ENCODE assay signal across 32 cellular contexts in genomic region chr5:60776343-60776742, GRCh38.
A peak's percentile ranks its signal among the peaks of the same experiment; 100 is the strongest.
DNase-seq lines count a peak whose midpoint lies in the region; ATAC-seq, FAIRE-seq and TF ChIP-seq lines count a peak whose summit lies in the region.
"Had no signal": no experiment of that assay in that cellular context is flagged by ENCODE, and none has a peak within 500 bp of the region (broad histone marks: within the 10 kb centered on the region; RNA-seq: fewer than 3 reads in every experiment).

No MANE protein-coding gene starts in this region.

- H3K27me3 ChIP-seq in K562 (ENCODE audit: control insufficient read depth in 2 of 2, insufficient read depth in 2 of 2, low read length in 2 of 2) (no peaks in the 10 kb centered on the region), SJCRH30 (no peaks in the 10 kb centered on the region)
- H3K27me3 ChIP-seq: BLaER1; BLaER1 treated with 17β-estradiol and CSF1 and Interleukin-3, amounts not matched to agents 10 nM and 100 nM had no signal

- DNase-seq in GM12891 (ENCODE audit: insufficient read length, low spot score) (no peak), K562 (ENCODE audit: extremely low read depth in 1 of 4, low spot score in 3 of 4) (no peak), SJCRH30 (no peak), EL (no peak), GM19238 (ENCODE audit: insufficient read length, low spot score) (no peak)
- DNase-seq: 8988T; ACHN; AML-193; BE2C; C1 segment of cervical spinal cord; Caco-2; Calu3; CD4-positive, alpha-beta memory T cell; CD4-positive, alpha-beta T cell; CD4-positive, CD25-positive, alpha-beta regulatory T cell; CD8-positive, alpha-beta memory T cell; CD8-positive, alpha-beta T cell; COR-L47; DMS 273 treated with DMSO at 0.1 percent for 48 hours; DMS153; DMS53; DMS79; DMS79 treated with DMSO at 0.1 percent for 48 hours; DND-41 had no signal

- H3K4me3 ChIP-seq in HEK293 (ENCODE audit: low read depth, low read length) (no peak overlapping the region), K562 (no peak overlapping the region), SJCRH30 (no peak overlapping the region)
- H3K4me3 ChIP-seq: A549; BLaER1; BLaER1 treated with 17β-estradiol and CSF1 and Interleukin-3, amounts not matched to agents 10 nM and 100 nM had no signal

- no peaks in the 10 kb centered on the region for H3K9me3 ChIP-seq in HEK293 (ENCODE audit: control insufficient read depth, insufficient read depth, low read depth, low read length)
- no peaks in the 10 kb centered on the region for H3K9me3 ChIP-seq in K562 (replicated peaks; ENCODE audit: control insufficient read depth, insufficient read depth, low read depth, low read length)
- H3K9me3 ChIP-seq in SJCRH30 (replicated peaks), result no peaks in the 10 kb centered on the region
- H3K9me3 ChIP-seq: A549, BE2C, BLaER1, Caco-2 had no signal

- 0% methylated on average over 1 of the region's 1 CpG for WGBS in K562 (ENCODE audit: insufficient coverage, low coverage, missing lambda C conversion rate)

- no peaks in the 10 kb centered on the region for H3K79me2 ChIP-seq in K562 (ENCODE audit: control insufficient read depth, insufficient read depth, low read length)

- TF ChIP-seq RAD21 in K562 (CRISPR knock-in tag; conservative IDR thresholded peaks at IDR 0.05 in 1 of 2, IDR thresholded peaks at IDR 0.05 in 1 of 2), result no peak

- no peaks in the 10 kb centered on the region for H3K4me1 ChIP-seq in HEK293 (ENCODE audit: control insufficient read depth, insufficient read depth, low read length)
- no peaks in the 10 kb centered on the region for H3K4me1 ChIP-seq in K562 (replicated peaks in 1 of 2; ENCODE audit: control insufficient read depth in 2 of 2, insufficient read depth in 2 of 2, low read length in 2 of 2)
- H3K4me1 ChIP-seq in SJCRH30, result no peaks in the 10 kb centered on the region
- H3K4me1 ChIP-seq: BE2C; BLaER1; BLaER1 treated with 17β-estradiol and CSF1 and Interleukin-3, amounts not matched to agents 10 nM and 100 nM; Caco-2 had no signal

- H3K4me2 ChIP-seq in K562 (ENCODE audit: insufficient read depth, low read length), result no peak overlapping the region
- H3K4me2 ChIP-seq: A549; BLaER1; BLaER1 treated with 17β-estradiol and CSF1 and Interleukin-3, amounts not matched to agents 10 nM and 100 nM had no signal

- FAIRE-seq in GM12891 (lab: Jason Lieb, UNC) (peak; percentile 38), K562 (lab: Jason Lieb, UNC) (no peak)
- FAIRE-seq: A204.1, A549, D721Med had no signal

- no peak for ATAC-seq in K562
- ATAC-seq: A549; CD8-positive, alpha-beta T cell had no signal

- H4K20me1 ChIP-seq in K562 (replicated peaks; ENCODE audit: control insufficient read depth, insufficient read depth, low read length), result no peaks in the 10 kb centered on the region
- H4K20me1 ChIP-seq: BLaER1; BLaER1 treated with 17β-estradiol and CSF1 and Interleukin-3, amounts not matched to agents 10 nM and 100 nM had no signal

- H2AFZ ChIP-seq in K562 (ENCODE audit: low read depth, low read length), result no peak overlapping the region

- H3K9ac ChIP-seq in K562 (ENCODE audit: insufficient read depth in 1 of 2, low read depth in 2 of 2, low read length in 2 of 2), result no peak overlapping the region
- H3K9ac ChIP-seq: BLaER1; BLaER1 treated with 17β-estradiol and CSF1 and Interleukin-3, amounts not matched to agents 10 nM and 100 nM had no signal

- no TSS peak for BruUV-seq in K562 (replicated peaks; lab: Mats Ljungman, UMichigan)

- H3K9me1 ChIP-seq in K562 (ENCODE audit: control insufficient read depth, insufficient read depth, low read length), result no peaks in the 10 kb centered on the region

- TF ChIP-seq POLR2A in GM12891 (IDR thresholded peaks at IDR 0.05; ENCODE audit: low read depth, low read length) (no peak), K562 (conservative IDR thresholded peaks at IDR 0.05) (no peak)

- TF ChIP-seq EP300 in K562 (IDR thresholded peaks at IDR 0.05; ENCODE audit: low read length), result no peak

- POLR2A ChIA-PET in HEK293 (lab: Yijun Ruan, JAX), result no interaction called here
- POLR2A ChIA-PET in K562 (lab: Yijun Ruan, JAX), result no interaction called here

- intact Hi-C loops in K562 (cut with micrococcal nuclease), result no loop called here

- in situ Hi-C loops in K562 (cut with MboI), result no loop called here

- no peaks in the 10 kb centered on the region for H3K36me3 ChIP-seq in HEK293 (ENCODE audit: control insufficient read depth in 2 of 2, insufficient read depth in 1 of 2, low read length in 2 of 2)
- no peaks in the 10 kb centered on the region for H3K36me3 ChIP-seq in K562 (ENCODE audit: control insufficient read depth, insufficient read depth, low read length)
- H3K36me3 ChIP-seq in SJCRH30, result no peaks in the 10 kb centered on the region
- H3K36me3 ChIP-seq: BE2C; BLaER1; BLaER1 treated with 17β-estradiol and CSF1 and Interleukin-3, amounts not matched to agents 10 nM and 100 nM had no signal

- H3K27ac ChIP-seq in HEK293 (ENCODE audit: extremely low read depth, low read depth, low read length), result no peak overlapping the region
- H3K27ac ChIP-seq in K562 (ENCODE audit: extremely low read depth, low read depth, low read length), result no peak overlapping the region
- H3K27ac ChIP-seq in SJCRH30, result no peak overlapping the region
- H3K27ac ChIP-seq: 22Rv1; A549; BLaER1; BLaER1 treated with 17β-estradiol and CSF1 and Interleukin-3, amounts not matched to agents 10 nM and 100 nM; C4-2B had no signal

- CTCF ChIA-PET in HEK293 (lab: Yijun Ruan, JAX), result no interaction called here
- CTCF ChIA-PET in K562 (lab: Yijun Ruan, JAX; ENCODE audit: low intra/inter-chr PET ratio), result no interaction called here

- TF ChIP-seq CTCF in HEK293 (tag by site-specific recombination; IDR thresholded peaks at IDR 0.05) (no peak), K562 (IDR thresholded peaks at IDR 0.05 in 2 of 3, conservative IDR thresholded peaks at IDR 0.05 in 1 of 3; ENCODE audit: insufficient read depth in 2 of 3, low read depth in 1 of 3, low read length in 3 of 3) (no peak)

TF ChIP-seq in GM12891, 5 proteins besides CTCF, POLR2A, EP300 and RAD21:
- TF ChIP-seq POU2F2 (IDR thresholded peaks at IDR 0.05; ENCODE audit: low read depth, low read length) (no peak), POLR2AphosphoS5 (IDR thresholded peaks at IDR 0.05; ENCODE audit: low read depth, low read length) (no peak), PAX5 (IDR thresholded peaks at IDR 0.05; ENCODE audit: insufficient read depth, low read length, severe bottlenecking) (no peak), TAF1 (IDR thresholded peaks at IDR 0.05; ENCODE audit: low read depth, low read length) (no peak), SPI1 (IDR thresholded peaks at IDR 0.05; ENCODE audit: low read depth, low read length) (no peak)

TF ChIP-seq in HEK293, 187 proteins besides CTCF, POLR2A, EP300 and RAD21:
- no peak for TF ChIP-seq ZIC2 (tag by site-specific recombination; IDR thresholded peaks at IDR 0.05)
- TF ChIP-seq ZNF626 (tag by site-specific recombination; IDR thresholded peaks at IDR 0.05), result no peak
- no peak for TF ChIP-seq ZXDB (tag by site-specific recombination; IDR thresholded peaks at IDR 0.05)
- TF ChIP-seq ZNF580 (tag by site-specific recombination; IDR thresholded peaks at IDR 0.05), result 0 out of 2 replicates have a peak, but pooled peaks have one; percentile 36
- TF ChIP-seq ZNF146 (tag by site-specific recombination; IDR thresholded peaks at IDR 0.05), result peak; percentile 81
- TF ChIP-seq ZNF629 (tag by site-specific recombination; IDR thresholded peaks at IDR 0.05), result no peak
- no peak for TF ChIP-seq PRDM1 (tag by site-specific recombination; IDR thresholded peaks at IDR 0.05)

TF ChIP-seq in K562, 482 proteins besides CTCF, POLR2A, EP300 and RAD21 (continues in another document):
- no peak for TF ChIP-seq CEBPB (tag; IDR thresholded peaks at IDR 0.05)
- TF ChIP-seq E4F1 (CRISPR knock-in tag; IDR thresholded peaks at IDR 0.05; ENCODE audit: borderline replicate concordance), result no peak
- TF ChIP-seq ETV6 (IDR thresholded peaks at IDR 0.05; ENCODE audit: borderline replicate concordance in 1 of 2, low read depth in 2 of 2, low read length in 1 of 2), result no peak
- no peak for TF ChIP-seq ETV6 (CRISPR knock-in tag; IDR thresholded peaks at IDR 0.05; ENCODE audit: borderline replicate concordance)
- TF ChIP-seq STAG1 (CRISPR knock-in tag; IDR thresholded peaks at IDR 0.05; ENCODE audit: borderline replicate concordance), result no peak
- no peak for TF ChIP-seq MTA2 (IDR thresholded peaks at IDR 0.05; ENCODE audit: low read depth)
- TF ChIP-seq ZNF212 (CRISPR knock-in tag; IDR thresholded peaks at IDR 0.05), result no peak
- TF ChIP-seq RBM25 (IDR thresholded peaks at IDR 0.05; ENCODE audit: low read depth, low read length, severe bottlenecking), result peak; percentile 48
- no peak for TF ChIP-seq FOXK2 (conservative IDR thresholded peaks at IDR 0.05 in 1 of 2, IDR thresholded peaks at IDR 0.05 in 1 of 2; ENCODE audit: low read depth in 2 of 2)
- TF ChIP-seq JUN (IDR thresholded peaks at IDR 0.05; ENCODE audit: borderline replicate concordance, low read depth, low read length), result no peak
- TF ChIP-seq JUN (CRISPR knock-in tag; IDR thresholded peaks at IDR 0.05; ENCODE audit: borderline replicate concordance), result no peak
- TF ChIP-seq PRPF4 (IDR thresholded peaks at IDR 0.05; ENCODE audit: insufficient read depth, low read depth, low read length, poor library complexity, severe bottlenecking), result no peak
- no peak for TF ChIP-seq NR2F6 (CRISPR knock-in tag; IDR thresholded peaks at IDR 0.05)
- no peak for TF ChIP-seq GATAD2A (IDR thresholded peaks at IDR 0.05)
- no peak for TF ChIP-seq PHF21A (IDR thresholded peaks at IDR 0.05; ENCODE audit: borderline replicate concordance, low read depth)
- no peak for TF ChIP-seq PCBP1 (IDR thresholded peaks at IDR 0.05; ENCODE audit: low read depth, low read length, poor library complexity, severe bottlenecking)
- TF ChIP-seq ZNF146 (CRISPR knock-in tag; IDR thresholded peaks at IDR 0.05; ENCODE audit: unreplicated experiment), result peak; percentile 80
- no peak for TF ChIP-seq SMARCA4 (IDR thresholded peaks at IDR 0.05)
